Comparison of ENCODE assay signal across 11 cellular contexts in the genomic region with DNA sequence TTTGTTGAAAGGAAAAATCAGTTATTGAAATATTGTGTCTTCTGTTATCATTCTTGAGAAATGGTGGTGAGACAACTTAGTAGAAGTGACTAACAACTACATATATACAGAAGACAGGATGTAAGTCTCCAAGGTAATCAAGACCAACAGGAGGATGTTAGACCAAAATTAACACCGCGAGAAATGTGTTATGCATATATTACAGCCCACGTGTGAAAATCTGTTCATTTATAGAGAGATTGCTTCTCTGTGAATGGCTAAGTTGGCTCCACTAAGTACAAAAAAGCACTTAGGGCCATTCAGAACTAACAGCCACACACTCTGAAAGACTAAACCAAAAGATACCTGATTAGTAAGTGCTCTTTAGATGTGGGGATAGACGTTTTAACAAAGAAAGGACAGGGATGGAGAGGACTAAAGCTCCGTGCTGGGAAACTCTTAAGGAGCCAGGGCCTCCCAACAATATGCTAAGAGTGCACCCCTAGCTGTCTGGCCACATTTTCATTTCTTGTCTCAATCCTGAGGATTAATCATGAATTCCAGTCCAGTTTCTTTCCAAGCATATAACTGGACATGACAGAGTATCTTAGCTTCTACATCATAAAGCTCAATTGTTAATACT. TPM values are rescaled to one million over a fixed set of nuclear protein-coding genes. Genes with fewer than 3 reads are reported as not detected.
DNase-seq lines count a peak whose midpoint lies in the region; ATAC-seq, FAIRE-seq and TF ChIP-seq lines count a peak whose summit lies in the region.
"Had no signal": no experiment of that assay in that cellular context is flagged by ENCODE, and none has a peak within 500 bp of the region (broad histone marks: within the 10 kb centered on the region; RNA-seq: fewer than 3 reads in every experiment).

No MANE protein-coding gene starts in this region.

- no peaks in the 10 kb centered on the region for H3K36me3 ChIP-seq in naive thymus-derived CD4-positive, alpha-beta T cell (ENCODE audit: control insufficient read depth in 2 of 3, insufficient read depth in 3 of 3, low read length in 3 of 3)
- no peaks in the 10 kb centered on the region for H3K36me3 ChIP-seq in Caco-2 (ENCODE audit: control insufficient read depth, insufficient read depth, low read length)

- no peaks in the 10 kb centered on the region for H3K9me3 ChIP-seq in naive thymus-derived CD4-positive, alpha-beta T cell (ENCODE audit: control insufficient read depth in 2 of 3, low read length in 3 of 3)
- H3K9me3 ChIP-seq in Caco-2: no peaks in the 10 kb centered on the region

- no peaks in the 10 kb centered on the region for H3K36me3 Mint-ChIP-seq in naive thymus-derived CD4-positive, alpha-beta T cell
- H3K36me3 Mint-ChIP-seq in Caco-2 (ENCODE audit: insufficient read depth, unreplicated experiment): no peaks in the 10 kb centered on the region

- TF ChIP-seq CTCF in D721Med (IDR thresholded peaks at IDR 0.05; ENCODE audit: insufficient read depth, missing control alignments) (no peak), Caco-2 (IDR thresholded peaks at IDR 0.05; ENCODE audit: insufficient read depth in 1 of 2, low read depth in 1 of 2, low read length in 1 of 2, severe bottlenecking in 1 of 2, unreplicated experiment in 1 of 2) (no peak)

- no peaks in the 10 kb centered on the region for H3K4me1 Mint-ChIP-seq in naive thymus-derived CD4-positive, alpha-beta T cell
- no peaks in the 10 kb centered on the region for H3K4me1 Mint-ChIP-seq in Caco-2 (ENCODE audit: low read depth, unreplicated experiment)

- peak; percentile 42 for ATAC-seq in GM18519 (IDR thresholded peaks at IDR 0.05; ENCODE audit: low FRiP score, unreplicated experiment)
- ATAC-seq in GM21619 (IDR thresholded peaks at IDR 0.05; ENCODE audit: unreplicated experiment): peak; percentile 63
- ATAC-seq in HG03558 (IDR thresholded peaks at IDR 0.05; ENCODE audit: extremely low read depth, unreplicated experiment): peak; percentile 35
- ATAC-seq in naive thymus-derived CD4-positive, alpha-beta T cell: peak; percentile 57
- ATAC-seq: left cardiac atrium had no signal

- DNase-seq in naive thymus-derived CD4-positive, alpha-beta T cell: no peak
- DNase-seq in D721Med (ENCODE audit: insufficient read length, low spot score) (no peak), MV-4-11 (lab: John Stamatoyannopoulos, UW) (no peak), GOT3 (lab: John Stamatoyannopoulos, UW) (no peak), Caco-2 (no peak)
- DNase-seq: GF-D8, left cardiac atrium had no signal

- BruUV-seq in Caco-2 (replicated peaks; lab: Mats Ljungman, UMichigan): no TSS peak

- intact Hi-C loops in naive thymus-derived CD4-positive, alpha-beta T cell (cut with micrococcal nuclease): no loop called here
- intact Hi-C loops in Caco-2 (cut with micrococcal nuclease; ENCODE audit: unreplicated experiment): no loop called here

- no peaks in the 10 kb centered on the region for H3K27me3 Mint-ChIP-seq in naive thymus-derived CD4-positive, alpha-beta T cell
- H3K27me3 Mint-ChIP-seq in Caco-2 (ENCODE audit: insufficient read depth, unreplicated experiment): no peaks in the 10 kb centered on the region

- H3K9me3 Mint-ChIP-seq in naive thymus-derived CD4-positive, alpha-beta T cell: peaks cover 0 to 13% (median 0%) of the 10 kb centered on the region in 11 donors
- H3K9me3 Mint-ChIP-seq in Caco-2 (ENCODE audit: unreplicated experiment): no peaks in the 10 kb centered on the region

- CTCF ChIA-PET in naive thymus-derived CD4-positive, alpha-beta T cell (lab: Charles Lee): no interaction called here
- CTCF ChIA-PET in Caco-2 (lab: Charles Lee): no interaction called here

- H3K4me1 ChIP-seq in naive thymus-derived CD4-positive, alpha-beta T cell (ENCODE audit: control insufficient read depth in 2 of 2, insufficient read depth in 2 of 2, low read length in 2 of 2): no peaks in the 10 kb centered on the region
- no peaks in the 10 kb centered on the region for H3K4me1 ChIP-seq in Caco-2

- no peak overlapping the region for H3K27ac Mint-ChIP-seq in naive thymus-derived CD4-positive, alpha-beta T cell
- H3K27ac Mint-ChIP-seq in Caco-2 (ENCODE audit: unreplicated experiment): no peak overlapping the region

- H3K4me3 Mint-ChIP-seq in naive thymus-derived CD4-positive, alpha-beta T cell: no peak overlapping the region
- no peak overlapping the region for H3K4me3 Mint-ChIP-seq in Caco-2 (ENCODE audit: unreplicated experiment)

- POLR2A ChIA-PET in naive thymus-derived CD4-positive, alpha-beta T cell (lab: Charles Lee): no interaction called here
- POLR2A ChIA-PET in Caco-2 (lab: Charles Lee): no interaction called here

- no peak for FAIRE-seq in D721Med (lab: Jason Lieb, UNC)

- no peaks in the 10 kb centered on the region for H3K27me3 ChIP-seq in naive thymus-derived CD4-positive, alpha-beta T cell (ENCODE audit: control insufficient read depth in 2 of 2, insufficient read depth in 2 of 2, low read length in 2 of 2)
- no peaks in the 10 kb centered on the region for H3K27me3 ChIP-seq in Caco-2 (replicated peaks; ENCODE audit: control insufficient read depth, insufficient read depth, low read length)

- H3K27ac ChIP-seq in naive thymus-derived CD4-positive, alpha-beta T cell (ENCODE audit: low read depth, low read length): no peak overlapping the region
- H3K27ac ChIP-seq: skin epidermis had no signal

- no peak overlapping the region for H3K4me3 ChIP-seq in naive thymus-derived CD4-positive, alpha-beta T cell (ENCODE audit: low read length)
- H3K4me3 ChIP-seq in Caco-2 (ENCODE audit: low read depth, low read length): no peak overlapping the region
- H3K4me3 ChIP-seq: skin epidermis had no signal

RNA-seq across cellular contexts. Expression of gene HDAC9, which starts 26.5 kb away (rescaled TPM):
- total RNA-seq in naive thymus-derived CD4-positive, alpha-beta T cell: 10 to 100 TPM in 1 of 5 experiments, 1 to 10 TPM in 2, under 1 TPM in 2; 0.08 to 32.1 (median 1.5) TPM
- under 1 TPM; 0.10 to 0.28 TPM for polyA plus RNA-seq in naive thymus-derived CD4-positive, alpha-beta T cell
- total RNA-seq in Caco-2 (2022): 0.27 and 0.81 TPM in 2 replicates
